ENCODE assay signal across 7 cellular contexts in genomic region chrX:10189317-10190268, GRCh38. TPM values are rescaled to one million over a fixed set of nuclear protein-coding genes. Genes with fewer than 3 reads are reported as not detected.
DNase-seq lines count a peak whose midpoint lies in the region; ATAC-seq, FAIRE-seq and TF ChIP-seq lines count a peak whose summit lies in the region.

No MANE protein-coding gene starts in this region.

- H3K4me3 ChIP-seq in brain microvascular endothelial cell (ENCODE audit: low read depth, low read length): no peak overlapping the region

- no peaks in the 10 kb centered on the region for H3K27me3 ChIP-seq in brain microvascular endothelial cell (replicated peaks)

- in situ Hi-C loops in brain microvascular endothelial cell (cut with HindIII; ENCODE audit: low pct_ligation_motif_present, low sequenced_read_pairs): loop anchor here (25.0 kb wide), 1 partner anchor 923 kb away; the partner anchor contains the start of gene HCCS

- peak; percentile 70 for ATAC-seq in HG02571 (IDR thresholded peaks at IDR 0.05; ENCODE audit: unreplicated experiment)

- FAIRE-seq in GM12891 (lab: Jason Lieb, UNC): peak; percentile 89

- peak overlapping the region; percentile 29 for H3K27ac ChIP-seq in brain microvascular endothelial cell

- DNase-seq in GM12891 (ENCODE audit: insufficient read length, low spot score) (no peak), NCI-H146 treated with DMSO at 0.1 percent for 48 hours (lab: John Stamatoyannopoulos, UW; ENCODE audit: unreplicated experiment) (peak; percentile 15), UCSD-AML1 (lab: John Stamatoyannopoulos, UW; ENCODE audit: unreplicated experiment) (peak; percentile 64), brain microvascular endothelial cell (peak; percentile 65), inferior parietal cortex (ENCODE audit: extremely low spot score) (peak; percentile 89)
- DNase-seq in stimulated activated CD4-positive, alpha-beta T cell treated with anti-CD3 and anti-CD28 coated beads, Interleukin-15, amount 100 ng/mL, for 24 hours: peak; percentile 70

- H3K36me3 ChIP-seq in brain microvascular endothelial cell (replicated peaks): no peaks in the 10 kb centered on the region

- peak; percentile 83 for TF ChIP-seq CTCF in brain microvascular endothelial cell (IDR thresholded peaks at IDR 0.05; ENCODE audit: low read depth, low read length, missing control alignments)

- no peak for TF ChIP-seq POLR2A in GM12891 (IDR thresholded peaks at IDR 0.05; ENCODE audit: low read depth, low read length)

TF ChIP-seq in GM12891, 5 proteins besides CTCF, POLR2A, EP300 and RAD21:
- TF ChIP-seq TAF1 (IDR thresholded peaks at IDR 0.05; ENCODE audit: low read depth, low read length) (no peak), SPI1 (IDR thresholded peaks at IDR 0.05; ENCODE audit: low read depth, low read length) (no peak), POLR2AphosphoS5 (IDR thresholded peaks at IDR 0.05; ENCODE audit: low read depth, low read length) (no peak), POU2F2 (IDR thresholded peaks at IDR 0.05; ENCODE audit: low read depth, low read length) (no peak), PAX5 (IDR thresholded peaks at IDR 0.05; ENCODE audit: insufficient read depth, low read length, severe bottlenecking) (no peak)

RNA-seq across cellular contexts. Expression of gene CLCN4, which starts 32.8 kb away (rescaled TPM):
- 3.9 TPM for polyA plus RNA-seq in GM12891 (2012; ENCODE audit: low read depth, missing spikeins)
